32 cellular contexts compared by ENCODE assay signal in genomic region chr3:15096026-15096425, GRCh38. TPM values are rescaled to one million over a fixed set of nuclear protein-coding genes. Genes with fewer than 3 reads are reported as not detected.
DNase-seq lines count a peak whose midpoint lies in the region; ATAC-seq and TF ChIP-seq lines count a peak whose summit lies in the region.
"Had no signal": no experiment of that assay in that cellular context is flagged by ENCODE, and none has a peak within 500 bp of the region (broad histone marks: within the 10 kb centered on the region; RNA-seq: fewer than 3 reads in every experiment).

No MANE protein-coding gene starts in this region.

- no peak for ATAC-seq in HCT116
- ATAC-seq: gastroesophageal sphincter; GM12878; HepG2; left lobe of liver; naive thymus-derived CD4-positive, alpha-beta T cell had no signal

- no peaks in the 10 kb centered on the region for H3K9me3 ChIP-seq in HCT116 (ENCODE audit: control insufficient read depth in 1 of 2, insufficient read depth in 1 of 2, low read depth in 1 of 2, low read length in 2 of 2)
- H3K9me3 ChIP-seq: gastroesophageal sphincter, ovary, vagina had no signal

- POLR2A ChIA-PET in HCT116 (lab: Charles Lee) = no interaction called here

- H3K27ac ChIP-seq in HCT116 (ENCODE audit: low read depth, low read length) (no peak overlapping the region), coronary artery (peak overlapping the region; percentile 14 to 56)
- H3K27ac ChIP-seq: gastroesophageal sphincter, ovary, PC-9, vagina, VCaP had no signal

- BruUV-seq in HCT116 (replicated peaks; lab: Mats Ljungman, UMichigan) = TSS peak; percentile 9

- H3K4me3 ChIP-seq in HCT116 (replicated peaks in 1 of 2; ENCODE audit: low read depth in 1 of 2, low read length in 2 of 2) (no peak overlapping the region), coronary artery (no peak overlapping the region)
- H3K4me3 ChIP-seq: gastroesophageal sphincter, GM12878, ovary, PC-9, vagina had no signal

- peaks cover 2 to 22% of the 10 kb centered on the region in 2 experiments; a peak in 3 of 4 replicates for H3K36me3 ChIP-seq in HCT116 (ENCODE audit: control insufficient read depth in 1 of 2, insufficient read depth in 2 of 2, low read length in 2 of 2)
- H3K36me3 ChIP-seq: ovary had no signal

- H3K9me2 ChIP-seq in HCT116 (ENCODE audit: insufficient read depth) = no peaks in the 10 kb centered on the region

- no peak overlapping the region for H2AFZ ChIP-seq in HCT116 (ENCODE audit: low read depth, low read length, poor library complexity, severe bottlenecking)
- H2AFZ ChIP-seq: PC-9 had no signal

- no peak for TF ChIP-seq RAD21 in HCT116 (IDR thresholded peaks at IDR 0.05; ENCODE audit: low read depth)

- no peaks in the 10 kb centered on the region for H3K9me3 Mint-ChIP-seq in neural crest cell
- H3K9me3 Mint-ChIP-seq: activated T-cell treated with anti-CD3 and anti-CD28 coated beads, Interleukin-2, amount 50 U/mL, for 24 hours; mesothelial cell of epicardium; T-helper 2 cell treated with Interferon-gamma antibody and Interleukin-4, amounts not matched to agents 5 μg/mL and 100 μg/mL, for 36 hours had no signal

- H3K27me3 Mint-ChIP-seq in neural crest cell (ENCODE audit: low read depth) = no peaks in the 10 kb centered on the region
- H3K27me3 Mint-ChIP-seq: activated T-cell treated with anti-CD3 and anti-CD28 coated beads, Interleukin-2, amount 50 U/mL, for 24 hours had no signal

- no peak for TF ChIP-seq POLR2A in HCT116 (IDR thresholded peaks at IDR 0.05; ENCODE audit: borderline replicate concordance, extremely low read depth, insufficient read depth, insufficient read length)

- intact Hi-C loops in HCT116 (cut with micrococcal nuclease) = no loop called here

- DNase-seq in Ammon's horn (ENCODE audit: low spot score) (peak; percentile 58), HCT116 (ENCODE audit: low read depth, low spot score) (no peak), coronary artery (ENCODE audit: low spot score) (no peak), neural crest cell (ENCODE audit: low read depth, low spot score) (no peak), SKM-1 treated with dmso at 0.1 percent for 144 hours (lab: John Stamatoyannopoulos, UW; ENCODE audit: unreplicated experiment) (no peak), AG20443 (ENCODE audit: low spot score) (no peak), 8988T (no peak)
- DNase-seq in stimulated activated CD4-positive, alpha-beta T cell treated with anti-CD3 and anti-CD28 coated beads, Interleukin-15, amount 100 ng/mL, for 24 hours = no peak
- DNase-seq: activated CD4-positive, alpha-beta T cell treated with anti-CD3 and anti-CD28 coated beads for 4 hours; activated gamma-delta T cell; activated T-cell treated with anti-CD3 and anti-CD28 coated beads, Interleukin-2, amount 50 U/mL, for 24 hours; AML-193; Calu3; central memory CD4-positive, alpha-beta T cell; hippocampal formation; naive thymus-derived CD4-positive, alpha-beta T cell; NCI-H1092; NCI-H1694 treated with DMSO at 0.1 percent for 48 hours; NCI-H2171; NCI-H524 treated with DMSO at 0.1 percent for 48 hours; ovary; PC-9; Right ventricle myocardium superior; stimulated activated CD4-positive, alpha-beta T cell treated with anti-CD3 and anti-CD28 coated beads, Interleukin-2, amount 100 ng/mL, for 48 hours had no signal

- no peaks in the 10 kb centered on the region for H4K20me1 ChIP-seq in HCT116 (ENCODE audit: insufficient read depth)

- no peak overlapping the region for H3K4me2 ChIP-seq in HCT116 (ENCODE audit: low read length)
- H3K4me2 ChIP-seq: PC-9 had no signal

- peak overlapping the region; percentile 82 for H3K4me3 Mint-ChIP-seq in neural crest cell
- H3K4me3 Mint-ChIP-seq: activated T-cell treated with anti-CD3 and anti-CD28 coated beads, Interleukin-2, amount 50 U/mL, for 24 hours; mesothelial cell of epicardium; T-helper 2 cell treated with Interferon-gamma antibody and Interleukin-4, amounts not matched to agents 5 μg/mL and 100 μg/mL, for 36 hours had no signal

- H3K4me1 Mint-ChIP-seq in neural crest cell = peaks cover 22% of the 10 kb centered on the region

- H3K4me1 ChIP-seq in HCT116 (ENCODE audit: control insufficient read depth in 1 of 2, insufficient read depth in 2 of 2, low read length in 2 of 2) = peaks cover 5 to 16% of the 10 kb centered on the region in 2 experiments; a peak in 3 of 4 replicates

- RAD21 ChIA-PET in HCT116 (lab: Charles Lee; ENCODE audit: low non-redundant PET in 1 of 2, low total read pairs in 2 of 2, uncharacterized antibody in 2 of 2, unreplicated experiment in 2 of 2) = no interaction called here

- H3K36me3 Mint-ChIP-seq in neural crest cell (ENCODE audit: low read depth) = no peaks in the 10 kb centered on the region

- H3K9ac ChIP-seq in HCT116 (ENCODE audit: low read length) = no peak overlapping the region

- H3K27me3 ChIP-seq in HCT116 (ENCODE audit: insufficient read depth, low read length) = no peaks in the 10 kb centered on the region
- H3K27me3 ChIP-seq: gastroesophageal sphincter, ovary, vagina had no signal

- CTCF ChIA-PET in HCT116 (lab: Charles Lee) = no interaction called here

- no peak for TF ChIP-seq CTCF in HCT116 (IDR thresholded peaks at IDR 0.05 in 2 of 3, conservative IDR thresholded peaks at IDR 0.05 in 1 of 3; ENCODE audit: borderline replicate concordance in 1 of 3, insufficient read depth in 1 of 3, low read depth in 2 of 3, low read length in 2 of 3)
- TF ChIP-seq CTCF in coronary artery (IDR thresholded peaks at IDR 0.05) = no peak
- TF ChIP-seq CTCF in neural crest cell (conservative IDR thresholded peaks at IDR 0.05) = no peak

- peaks cover 30% of the 10 kb centered on the region for H3K79me2 ChIP-seq in HCT116 (ENCODE audit: insufficient read depth, low read length)

- H3K27ac Mint-ChIP-seq in neural crest cell (ENCODE audit: unreplicated experiment) = no peak overlapping the region
- H3K27ac Mint-ChIP-seq: activated T-cell treated with anti-CD3 and anti-CD28 coated beads, Interleukin-2, amount 50 U/mL, for 24 hours; mesothelial cell of epicardium; T-helper 2 cell treated with Interferon-gamma antibody and Interleukin-4, amounts not matched to agents 5 μg/mL and 100 μg/mL, for 36 hours had no signal

TF ChIP-seq in HCT116, 20 proteins besides CTCF, POLR2A, EP300 and RAD21:
- TF ChIP-seq, protein P1, sequence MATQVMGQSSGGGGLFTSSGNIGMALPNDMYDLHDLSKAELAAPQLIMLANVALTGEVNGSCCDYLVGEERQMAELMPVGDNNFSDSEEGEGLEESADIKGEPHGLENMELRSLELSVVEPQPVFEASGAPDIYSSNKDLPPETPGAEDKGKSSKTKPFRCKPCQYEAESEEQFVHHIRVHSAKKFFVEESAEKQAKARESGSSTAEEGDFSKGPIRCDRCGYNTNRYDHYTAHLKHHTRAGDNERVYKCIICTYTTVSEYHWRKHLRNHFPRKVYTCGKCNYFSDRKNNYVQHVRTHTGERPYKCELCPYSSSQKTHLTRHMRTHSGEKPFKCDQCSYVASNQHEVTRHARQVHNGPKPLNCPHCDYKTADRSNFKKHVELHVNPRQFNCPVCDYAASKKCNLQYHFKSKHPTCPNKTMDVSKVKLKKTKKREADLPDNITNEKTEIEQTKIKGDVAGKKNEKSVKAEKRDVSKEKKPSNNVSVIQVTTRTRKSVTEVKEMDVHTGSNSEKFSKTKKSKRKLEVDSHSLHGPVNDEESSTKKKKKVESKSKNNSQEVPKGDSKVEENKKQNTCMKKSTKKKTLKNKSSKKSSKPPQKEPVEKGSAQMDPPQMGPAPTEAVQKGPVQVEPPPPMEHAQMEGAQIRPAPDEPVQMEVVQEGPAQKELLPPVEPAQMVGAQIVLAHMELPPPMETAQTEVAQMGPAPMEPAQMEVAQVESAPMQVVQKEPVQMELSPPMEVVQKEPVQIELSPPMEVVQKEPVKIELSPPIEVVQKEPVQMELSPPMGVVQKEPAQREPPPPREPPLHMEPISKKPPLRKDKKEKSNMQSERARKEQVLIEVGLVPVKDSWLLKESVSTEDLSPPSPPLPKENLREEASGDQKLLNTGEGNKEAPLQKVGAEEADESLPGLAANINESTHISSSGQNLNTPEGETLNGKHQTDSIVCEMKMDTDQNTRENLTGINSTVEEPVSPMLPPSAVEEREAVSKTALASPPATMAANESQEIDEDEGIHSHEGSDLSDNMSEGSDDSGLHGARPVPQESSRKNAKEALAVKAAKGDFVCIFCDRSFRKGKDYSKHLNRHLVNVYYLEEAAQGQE (IDR thresholded peaks at IDR 0.05; ENCODE audit: low read depth) = no peak
- no peak for TF ChIP-seq POLR2AphosphoS5 (IDR thresholded peaks at IDR 0.05; ENCODE audit: low read depth, low read length)
- TF ChIP-seq TCF7L2 (IDR thresholded peaks at IDR 0.05; ENCODE audit: borderline replicate concordance, extremely low read depth, insufficient read depth, insufficient read length) = no peak
- TF ChIP-seq, protein P2, sequence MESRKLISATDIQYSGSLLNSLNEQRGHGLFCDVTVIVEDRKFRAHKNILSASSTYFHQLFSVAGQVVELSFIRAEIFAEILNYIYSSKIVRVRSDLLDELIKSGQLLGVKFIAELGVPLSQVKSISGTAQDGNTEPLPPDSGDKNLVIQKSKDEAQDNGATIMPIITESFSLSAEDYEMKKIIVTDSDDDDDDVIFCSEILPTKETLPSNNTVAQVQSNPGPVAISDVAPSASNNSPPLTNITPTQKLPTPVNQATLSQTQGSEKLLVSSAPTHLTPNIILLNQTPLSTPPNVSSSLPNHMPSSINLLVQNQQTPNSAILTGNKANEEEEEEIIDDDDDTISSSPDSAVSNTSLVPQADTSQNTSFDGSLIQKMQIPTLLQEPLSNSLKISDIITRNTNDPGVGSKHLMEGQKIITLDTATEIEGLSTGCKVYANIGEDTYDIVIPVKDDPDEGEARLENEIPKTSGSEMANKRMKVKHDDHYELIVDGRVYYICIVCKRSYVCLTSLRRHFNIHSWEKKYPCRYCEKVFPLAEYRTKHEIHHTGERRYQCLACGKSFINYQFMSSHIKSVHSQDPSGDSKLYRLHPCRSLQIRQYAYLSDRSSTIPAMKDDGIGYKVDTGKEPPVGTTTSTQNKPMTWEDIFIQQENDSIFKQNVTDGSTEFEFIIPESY (IDR thresholded peaks at IDR 0.05; ENCODE audit: extremely low read depth, insufficient replicate concordance, low read length) = no peak
- TF ChIP-seq CBX3 (IDR thresholded peaks at IDR 0.05; ENCODE audit: low read depth) = no peak
- no peak for TF ChIP-seq YY1 (IDR thresholded peaks at IDR 0.05; ENCODE audit: extremely low read depth, insufficient replicate concordance, low read depth, low read length)
- TF ChIP-seq EZH2phosphoT487 (IDR thresholded peaks at IDR 0.05; ENCODE audit: borderline replicate concordance) = no peak
- TF ChIP-seq, protein P3, sequence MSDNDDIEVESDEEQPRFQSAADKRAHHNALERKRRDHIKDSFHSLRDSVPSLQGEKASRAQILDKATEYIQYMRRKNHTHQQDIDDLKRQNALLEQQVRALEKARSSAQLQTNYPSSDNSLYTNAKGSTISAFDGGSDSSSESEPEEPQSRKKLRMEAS (IDR thresholded peaks at IDR 0.05) = no peak
- no peak for TF ChIP-seq CEBPB (IDR thresholded peaks at IDR 0.05; ENCODE audit: low read depth)
TF ChIP-seq in HCT116: peak in this region for 0.

RNA-seq across cellular contexts. Expression of gene RBSN, which starts 2.9 kb away (rescaled TPM):
- total RNA-seq in HCT116 (2021; ENCODE audit: unreplicated experiment) = 18.4 TPM
- 9.2 and 9.8 TPM in 2 replicates for polyA plus RNA-seq in HCT116 (2012)
- total RNA-seq in neural crest cell = 29.6 and 29.7 TPM in 2 replicates

RNA-seq across cellular contexts. Expression of gene MRPS25, which starts 30.9 kb away (rescaled TPM):
- total RNA-seq in HCT116 (2021; ENCODE audit: unreplicated experiment) (58.3 TPM), neural crest cell (60.9 and 62.0 TPM in 2 replicates)
- 31.1 and 40.2 TPM in 2 replicates for polyA plus RNA-seq in HCT116 (2012)
